Comparison of ENCODE assay signal across 9 cellular contexts in genomic region chr14:95620659-95621059, GRCh38.
DNase-seq lines count a peak whose midpoint lies in the region; ATAC-seq, FAIRE-seq and TF ChIP-seq lines count a peak whose summit lies in the region.
"Had no signal": no experiment of that assay in that cellular context is flagged by ENCODE, and none has a peak within 500 bp of the region (broad histone marks: within the 10 kb centered on the region; RNA-seq: fewer than 3 reads in every experiment).

No MANE protein-coding gene starts in this region.

- no peak overlapping the region for H3K27ac ChIP-seq in CD8-positive, alpha-beta T cell (ENCODE audit: low read depth, low read length)

- no peaks in the 10 kb centered on the region for H3K36me3 Mint-ChIP-seq in CD8-positive, alpha-beta T cell
- H3K36me3 Mint-ChIP-seq in activated naive CD4-positive, alpha-beta T cell treated with anti-CD3 and anti-CD28 coated beads for 36 hours (ENCODE audit: low read depth) = no peaks in the 10 kb centered on the region

- DNase-seq in CD8-positive, alpha-beta T cell = peak in 2 of 7 experiments; percentile 26 to 56
- DNase-seq in GM12892 (ENCODE audit: insufficient read length) (no peak), NCI-H69 (lab: John Stamatoyannopoulos, UW) (peak; percentile 92), RKO (ENCODE audit: low spot score) (no peak), retina (no peak)
- no peak for DNase-seq in activated naive CD4-positive, alpha-beta T cell treated with anti-CD3 and anti-CD28 coated beads for 36 hours

- no peaks in the 10 kb centered on the region for H3K9me3 ChIP-seq in CD8-positive, alpha-beta T cell (ENCODE audit: low read length)

- peaks cover 20% of the 10 kb centered on the region for H3K27me3 Mint-ChIP-seq in CD8-positive, alpha-beta T cell (ENCODE audit: low read depth)
- peaks cover 13% of the 10 kb centered on the region for H3K27me3 Mint-ChIP-seq in activated naive CD4-positive, alpha-beta T cell treated with anti-CD3 and anti-CD28 coated beads for 36 hours (ENCODE audit: low read depth)

- peak overlapping the region; percentile 24 for H3K4me3 Mint-ChIP-seq in CD8-positive, alpha-beta T cell
- H3K4me3 Mint-ChIP-seq in activated naive CD4-positive, alpha-beta T cell treated with anti-CD3 and anti-CD28 coated beads for 36 hours = peak overlapping the region; percentile 10

- no peak overlapping the region for H3K4me3 ChIP-seq in CD8-positive, alpha-beta T cell (ENCODE audit: low read depth, low read length)
- H3K4me3 ChIP-seq: smooth muscle cell had no signal

- no peak for FAIRE-seq in GM12892 (lab: Jason Lieb, UNC)

- H3K36me3 ChIP-seq in CD8-positive, alpha-beta T cell (ENCODE audit: insufficient read depth, low read length) = no peaks in the 10 kb centered on the region

- H3K4me1 ChIP-seq in CD8-positive, alpha-beta T cell (ENCODE audit: insufficient read depth, low read length) = no peaks in the 10 kb centered on the region

- intact Hi-C loops in CD8-positive, alpha-beta T cell (cut with DNase I, micrococcal nuclease) = no loop called here
- intact Hi-C loops in activated naive CD4-positive, alpha-beta T cell treated with anti-CD3 and anti-CD28 coated beads for 36 hours (cut with micrococcal nuclease) = no loop called here

- no peaks in the 10 kb centered on the region for H3K4me1 Mint-ChIP-seq in CD8-positive, alpha-beta T cell (ENCODE audit: low read depth)
- H3K4me1 Mint-ChIP-seq in activated naive CD4-positive, alpha-beta T cell treated with anti-CD3 and anti-CD28 coated beads for 36 hours (ENCODE audit: low read depth) = no peaks in the 10 kb centered on the region

- peak; percentile 65; the same call in 1 of the 2 replicates for TF ChIP-seq POLR2A in GM12892 (IDR thresholded peaks at IDR 0.05; ENCODE audit: low read depth, low read length)

- H3K9me3 Mint-ChIP-seq in CD8-positive, alpha-beta T cell = peaks cover 3% of the 10 kb centered on the region
- H3K9me3 Mint-ChIP-seq in activated naive CD4-positive, alpha-beta T cell treated with anti-CD3 and anti-CD28 coated beads for 36 hours = peaks cover 3% of the 10 kb centered on the region

- no peak for TF ChIP-seq CTCF in CD8-positive, alpha-beta T cell (IDR thresholded peaks at IDR 0.05)

- POLR2A ChIA-PET in CD8-positive, alpha-beta T cell (lab: Charles Lee) = no interaction called here

- ATAC-seq in CD8-positive, alpha-beta T cell = no peak
- no peak for ATAC-seq in HG03175 (IDR thresholded peaks at IDR 0.05; ENCODE audit: unreplicated experiment)
- no peak for ATAC-seq in HG03039 (IDR thresholded peaks at IDR 0.05; ENCODE audit: unreplicated experiment)

- peak overlapping the region; percentile 25 for H3K27ac Mint-ChIP-seq in CD8-positive, alpha-beta T cell
- H3K27ac Mint-ChIP-seq in activated naive CD4-positive, alpha-beta T cell treated with anti-CD3 and anti-CD28 coated beads for 36 hours = no peak overlapping the region

- H3K27me3 ChIP-seq in CD8-positive, alpha-beta T cell (ENCODE audit: insufficient read depth, low read length) = no peaks in the 10 kb centered on the region

- CTCF ChIA-PET in CD8-positive, alpha-beta T cell (lab: Charles Lee) = no interaction called here
- CTCF ChIA-PET in activated naive CD4-positive, alpha-beta T cell treated with anti-CD3 and anti-CD28 coated beads for 36 hours (lab: Charles Lee) = no interaction called here
